24 cellular contexts compared by ENCODE assay signal in the genomic region with DNA sequence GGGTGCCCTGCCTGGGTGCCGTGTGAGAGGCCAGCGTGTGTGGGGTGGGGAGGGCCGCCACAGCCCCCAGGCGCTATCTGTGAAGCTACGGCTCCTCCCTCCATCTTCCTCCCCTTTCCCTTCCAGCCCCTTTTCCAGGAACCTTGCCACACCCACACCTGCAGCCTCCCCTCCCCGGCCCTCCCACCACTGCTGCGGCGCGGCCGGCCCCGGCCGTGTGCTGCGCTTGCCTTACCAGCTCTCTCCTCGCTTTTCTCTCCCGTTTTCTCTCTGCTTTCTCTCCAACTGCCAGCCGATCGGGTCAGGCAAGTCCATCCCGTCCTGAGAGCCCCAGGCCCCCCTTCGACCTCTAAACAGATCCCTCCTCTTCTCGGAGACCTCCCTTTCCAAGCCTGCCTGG.
"Had no signal": no experiment of that assay in that cellular context is flagged by ENCODE, and none has a peak within 500 bp of the region (broad histone marks: within the 10 kb centered on the region; RNA-seq: fewer than 3 reads in every experiment).

No MANE protein-coding gene starts in this region.

- H3K4me1 ChIP-seq: prostate gland had no signal

- DNase-seq: activated CD4-positive, alpha-beta memory T cell treated with anti-CD3 and anti-CD28 coated beads for 36 hours; activated CD4-positive, alpha-beta T cell treated with anti-CD3 and anti-CD28 coated beads for 48 hours; activated CD4-positive, CD25-positive, alpha-beta regulatory T cell; activated naive CD4-positive, alpha-beta T cell treated with Interleukin-2 at 50 U/mL for 16 hours; activated naive CD8-positive, alpha-beta T cell treated with anti-CD3 and anti-CD28 coated beads, Interleukin-2, amount 10 ng/mL, durations not matched to agents 7 days and 5 days; activated T-cell treated with anti-CD3 and anti-CD28 coated beads, Interleukin-2, amount 50 U/mL, for 48 hours; amniotic stem cell; body of pancreas; cortex of kidney; foreskin keratinocyte; lower lobe of right lung; mesendoderm; mucosa of descending colon; ovary; stimulated activated CD4-positive, alpha-beta T cell treated with anti-CD3 and anti-CD28 coated beads, Interleukin-4, amount 100 ng/mL, for 4 hours; stimulated activated naive CD8-positive, alpha-beta T cell treated with anti-CD3 and anti-CD28 coated beads, Interleukin-15, amount 100 ng/mL, for 72 hours; T1000 had no signal

- FAIRE-seq: endometrium, urothelium cell line had no signal

- ATAC-seq: body of pancreas; foreskin keratinocyte; left lobe of liver; lower lobe of right lung; mucosa of descending colon; stimulated activated naive CD8-positive, alpha-beta T cell treated with anti-CD3 and anti-CD28 coated beads, Interleukin-15, amount 100 ng/mL, for 72 hours had no signal

- H3K27me3 ChIP-seq: body of pancreas, cardiac muscle cell, foreskin keratinocyte, ovary, tibial nerve had no signal

- H3K9me3 ChIP-seq: body of pancreas, lower lobe of right lung, mucosa of descending colon, ovary, prostate gland, tibial nerve had no signal

- H3K27ac ChIP-seq: body of pancreas, cardiac muscle cell, foreskin keratinocyte, lower lobe of right lung, ovary, prostate gland, tibial nerve had no signal

- H3K4me3 Mint-ChIP-seq: activated CD4-positive, alpha-beta memory T cell treated with anti-CD3 and anti-CD28 coated beads for 36 hours; activated naive CD8-positive, alpha-beta T cell treated with anti-CD3 and anti-CD28 coated beads, Interleukin-2, amount 10 ng/mL, durations not matched to agents 7 days and 5 days; stimulated activated naive CD8-positive, alpha-beta T cell treated with anti-CD3 and anti-CD28 coated beads, Interleukin-15, amount 100 ng/mL, for 72 hours; T-helper 1 cell treated with Interleukin-12 subunit alpha and Interleukin-12 subunit beta and Interleukin-4 antibody, amounts not matched to agents 30 μg/mL and 1 μg/mL, for 36 hours had no signal

- H3K36me3 ChIP-seq: ovary had no signal

- H3K9me3 Mint-ChIP-seq: activated CD4-positive, alpha-beta memory T cell treated with anti-CD3 and anti-CD28 coated beads for 36 hours; activated naive CD8-positive, alpha-beta T cell treated with anti-CD3 and anti-CD28 coated beads, Interleukin-2, amount 10 ng/mL, durations not matched to agents 7 days and 5 days; stimulated activated naive CD8-positive, alpha-beta T cell treated with anti-CD3 and anti-CD28 coated beads, Interleukin-15, amount 100 ng/mL, for 72 hours; T-helper 1 cell treated with Interleukin-12 subunit alpha and Interleukin-12 subunit beta and Interleukin-4 antibody, amounts not matched to agents 30 μg/mL and 1 μg/mL, for 36 hours had no signal

- H3K27ac Mint-ChIP-seq: activated CD4-positive, alpha-beta memory T cell treated with anti-CD3 and anti-CD28 coated beads for 36 hours; activated naive CD8-positive, alpha-beta T cell treated with anti-CD3 and anti-CD28 coated beads, Interleukin-2, amount 10 ng/mL, durations not matched to agents 7 days and 5 days; stimulated activated naive CD8-positive, alpha-beta T cell treated with anti-CD3 and anti-CD28 coated beads, Interleukin-15, amount 100 ng/mL, for 72 hours; T-helper 1 cell treated with Interleukin-12 subunit alpha and Interleukin-12 subunit beta and Interleukin-4 antibody, amounts not matched to agents 30 μg/mL and 1 μg/mL, for 36 hours had no signal

- H3K4me3 ChIP-seq: body of pancreas, cardiac muscle cell, lower lobe of right lung, mucosa of descending colon, ovary, prostate gland, tibial nerve had no signal
